2 cellular contexts compared by ENCODE assay signal in the genomic region with DNA sequence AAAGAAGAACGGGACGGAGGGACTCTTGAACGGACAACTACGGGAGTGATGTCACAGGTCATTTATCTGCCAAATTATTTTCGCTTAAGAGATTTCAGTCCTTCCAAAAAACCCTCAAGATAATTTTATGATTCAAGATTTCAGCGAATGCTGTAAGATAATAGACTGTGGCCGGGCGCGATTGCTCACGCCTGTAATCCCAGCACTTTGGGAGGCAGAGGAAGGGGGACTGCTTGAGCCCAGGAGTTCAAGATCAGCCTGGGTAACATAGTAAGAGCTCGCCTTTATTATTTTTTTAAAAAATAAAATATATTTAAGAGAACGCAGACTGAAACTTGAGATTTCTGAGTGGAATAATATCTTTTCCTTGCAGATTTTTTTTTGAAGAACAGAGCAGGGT.
TF ChIP-seq lines count a peak whose summit lies in the region.

No MANE protein-coding gene starts in this region.

TF ChIP-seq in A549, 52 proteins besides CTCF, POLR2A, EP300 and RAD21:
- no peak for TF ChIP-seq HOXA7 (CRISPR knock-in tag; IDR thresholded peaks at IDR 0.05)
- no peak for TF ChIP-seq SMC3 (IDR thresholded peaks at IDR 0.05)
- no peak for TF ChIP-seq EHF (CRISPR knock-in tag; IDR thresholded peaks at IDR 0.05)
- TF ChIP-seq ZSCAN20 (CRISPR knock-in tag; IDR thresholded peaks at IDR 0.05): no peak
- no peak for TF ChIP-seq E2F6 (IDR thresholded peaks at IDR 0.05; ENCODE audit: borderline replicate concordance, low read depth)
- no peak for TF ChIP-seq ELK1 (IDR thresholded peaks at IDR 0.05; ENCODE audit: low read depth, low read length)
- TF ChIP-seq RCOR1 (IDR thresholded peaks at IDR 0.05; ENCODE audit: low read depth, low read length): no peak
- TF ChIP-seq, protein P1, sequence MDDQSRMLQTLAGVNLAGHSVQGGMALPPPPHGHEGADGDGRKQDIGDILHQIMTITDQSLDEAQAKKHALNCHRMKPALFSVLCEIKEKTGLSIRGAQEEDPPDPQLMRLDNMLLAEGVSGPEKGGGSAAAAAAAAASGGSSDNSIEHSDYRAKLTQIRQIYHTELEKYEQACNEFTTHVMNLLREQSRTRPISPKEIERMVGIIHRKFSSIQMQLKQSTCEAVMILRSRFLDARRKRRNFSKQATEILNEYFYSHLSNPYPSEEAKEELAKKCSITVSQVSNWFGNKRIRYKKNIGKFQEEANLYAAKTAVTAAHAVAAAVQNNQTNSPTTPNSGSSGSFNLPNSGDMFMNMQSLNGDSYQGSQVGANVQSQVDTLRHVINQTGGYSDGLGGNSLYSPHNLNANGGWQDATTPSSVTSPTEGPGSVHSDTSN (IDR thresholded peaks at IDR 0.05): no peak
- no peak for TF ChIP-seq POLR2AphosphoS2 (conservative IDR thresholded peaks at IDR 0.05; ENCODE audit: low read length)
- no peak for TF ChIP-seq HOXB13 (CRISPR knock-in tag; IDR thresholded peaks at IDR 0.05; ENCODE audit: low read depth)
- TF ChIP-seq, protein P2, sequence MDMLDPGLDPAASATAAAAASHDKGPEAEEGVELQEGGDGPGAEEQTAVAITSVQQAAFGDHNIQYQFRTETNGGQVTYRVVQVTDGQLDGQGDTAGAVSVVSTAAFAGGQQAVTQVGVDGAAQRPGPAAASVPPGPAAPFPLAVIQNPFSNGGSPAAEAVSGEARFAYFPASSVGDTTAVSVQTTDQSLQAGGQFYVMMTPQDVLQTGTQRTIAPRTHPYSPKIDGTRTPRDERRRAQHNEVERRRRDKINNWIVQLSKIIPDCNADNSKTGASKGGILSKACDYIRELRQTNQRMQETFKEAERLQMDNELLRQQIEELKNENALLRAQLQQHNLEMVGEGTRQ (IDR thresholded peaks at IDR 0.05): no peak
- TF ChIP-seq BCL3 (IDR thresholded peaks at IDR 0.05): no peak
- TF ChIP-seq, protein P3, sequence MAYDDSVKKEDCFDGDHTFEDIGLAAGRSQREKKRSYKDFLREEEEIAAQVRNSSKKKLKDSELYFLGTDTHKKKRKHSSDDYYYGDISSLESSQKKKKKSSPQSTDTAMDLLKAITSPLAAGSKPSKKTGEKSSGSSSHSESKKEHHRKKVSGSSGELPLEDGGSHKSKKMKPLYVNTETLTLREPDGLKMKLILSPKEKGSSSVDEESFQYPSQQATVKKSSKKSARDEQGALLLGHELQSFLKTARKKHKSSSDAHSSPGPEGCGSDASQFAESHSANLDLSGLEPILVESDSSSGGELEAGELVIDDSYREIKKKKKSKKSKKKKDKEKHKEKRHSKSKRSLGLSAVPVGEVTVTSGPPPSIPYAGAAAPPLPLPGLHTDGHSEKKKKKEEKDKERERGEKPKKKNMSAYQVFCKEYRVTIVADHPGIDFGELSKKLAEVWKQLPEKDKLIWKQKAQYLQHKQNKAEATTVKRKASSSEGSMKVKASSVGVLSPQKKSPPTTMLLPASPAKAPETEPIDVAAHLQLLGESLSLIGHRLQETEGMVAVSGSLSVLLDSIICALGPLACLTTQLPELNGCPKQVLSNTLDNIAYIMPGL (CRISPR knock-in tag; IDR thresholded peaks at IDR 0.05; ENCODE audit: borderline replicate concordance): no peak
- no peak for TF ChIP-seq NFE2L2 (conservative IDR thresholded peaks at IDR 0.05; ENCODE audit: low read length)
- TF ChIP-seq TFCP2L1 (CRISPR knock-in tag; IDR thresholded peaks at IDR 0.05): no peak
- TF ChIP-seq JUN (IDR thresholded peaks at IDR 0.05): no peak
- TF ChIP-seq RNF2 (IDR thresholded peaks at IDR 0.05; ENCODE audit: borderline replicate concordance, low read depth): no peak
TF ChIP-seq in A549: peak in this region for 0.

TF ChIP-seq in HepG2, 621 proteins besides CTCF, POLR2A, EP300 and RAD21:
- TF ChIP-seq SPEN (CRISPR knock-in tag; IDR thresholded peaks at IDR 0.05; ENCODE audit: low read depth) (no peak), ZNF501 (CRISPR knock-in tag; IDR thresholded peaks at IDR 0.05) (no peak), CREB1 (IDR thresholded peaks at IDR 0.05) (no peak), CREB1 (CRISPR knock-in tag; IDR thresholded peaks at IDR 0.05) (no peak), ZNF724P (CRISPR knock-in tag; IDR thresholded peaks at IDR 0.05; ENCODE audit: borderline replicate concordance) (no peak)
- TF ChIP-seq, protein P4, sequence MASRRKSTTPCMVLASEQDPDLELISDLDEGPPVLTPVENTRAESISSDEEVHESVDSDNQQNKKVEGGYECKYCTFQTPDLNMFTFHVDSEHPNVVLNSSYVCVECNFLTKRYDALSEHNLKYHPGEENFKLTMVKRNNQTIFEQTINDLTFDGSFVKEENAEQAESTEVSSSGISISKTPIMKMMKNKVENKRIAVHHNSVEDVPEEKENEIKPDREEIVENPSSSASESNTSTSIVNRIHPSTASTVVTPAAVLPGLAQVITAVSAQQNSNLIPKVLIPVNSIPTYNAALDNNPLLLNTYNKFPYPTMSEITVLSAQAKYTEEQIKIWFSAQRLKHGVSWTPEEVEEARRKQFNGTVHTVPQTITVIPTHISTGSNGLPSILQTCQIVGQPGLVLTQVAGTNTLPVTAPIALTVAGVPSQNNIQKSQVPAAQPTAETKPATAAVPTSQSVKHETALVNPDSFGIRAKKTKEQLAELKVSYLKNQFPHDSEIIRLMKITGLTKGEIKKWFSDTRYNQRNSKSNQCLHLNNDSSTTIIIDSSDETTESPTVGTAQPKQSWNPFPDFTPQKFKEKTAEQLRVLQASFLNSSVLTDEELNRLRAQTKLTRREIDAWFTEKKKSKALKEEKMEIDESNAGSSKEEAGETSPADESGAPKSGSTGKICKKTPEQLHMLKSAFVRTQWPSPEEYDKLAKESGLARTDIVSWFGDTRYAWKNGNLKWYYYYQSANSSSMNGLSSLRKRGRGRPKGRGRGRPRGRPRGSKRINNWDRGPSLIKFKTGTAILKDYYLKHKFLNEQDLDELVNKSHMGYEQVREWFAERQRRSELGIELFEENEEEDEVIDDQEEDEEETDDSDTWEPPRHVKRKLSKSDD (CRISPR knock-in tag; IDR thresholded peaks at IDR 0.05; ENCODE audit: low read depth): no peak
TF ChIP-seq in HepG2: peak in this region for 0.
